ENCODE assay signal across 15 cellular contexts in the genomic region with DNA sequence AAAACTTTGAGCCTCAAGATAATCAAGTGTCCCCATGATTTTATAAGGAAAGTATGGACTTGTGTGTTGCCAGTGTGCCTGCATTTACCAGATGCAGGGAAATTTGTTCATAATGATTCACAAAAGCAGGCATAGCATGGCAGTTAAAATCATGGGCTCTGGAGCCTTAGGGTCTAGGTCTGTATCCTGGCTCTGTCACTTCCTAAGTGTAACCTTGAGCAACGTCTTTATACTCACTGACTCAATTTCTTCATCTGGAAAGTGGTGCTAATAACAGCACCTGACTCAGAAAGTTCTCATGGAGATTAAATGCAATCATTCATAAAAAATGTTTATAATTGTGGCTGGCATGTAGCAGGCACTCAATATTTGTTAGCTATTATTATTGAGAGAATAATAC.
DNase-seq lines count a peak whose midpoint lies in the region; ATAC-seq and TF ChIP-seq lines count a peak whose summit lies in the region.
"Had no signal": no experiment of that assay in that cellular context is flagged by ENCODE, and none has a peak within 500 bp of the region (broad histone marks: within the 10 kb centered on the region; RNA-seq: fewer than 3 reads in every experiment).

No MANE protein-coding gene starts in this region.

- no peak overlapping the region for H2AFZ ChIP-seq in osteoblast (ENCODE audit: low read length)

- H3K4me3 ChIP-seq in osteoblast (ENCODE audit: insufficient read depth, low read length): no peak overlapping the region
- H3K4me3 ChIP-seq: SJCRH30 had no signal

- peaks cover 6% of the 10 kb centered on the region for H3K79me2 ChIP-seq in osteoblast (ENCODE audit: insufficient read depth, low read length)

- peaks cover 9% of the 10 kb centered on the region for H3K4me1 ChIP-seq in osteoblast (ENCODE audit: insufficient read depth, low read length)

- peaks cover 83% of the 10 kb centered on the region for H3K36me3 ChIP-seq in osteoblast (ENCODE audit: insufficient read depth, low read length)
- H3K36me3 ChIP-seq: SJCRH30 had no signal

- H3K4me2 ChIP-seq in osteoblast (ENCODE audit: insufficient read depth, low read length): no peak overlapping the region

- H3K9me3 ChIP-seq in osteoblast (ENCODE audit: low read depth, low read length): no peaks in the 10 kb centered on the region
- H3K9me3 ChIP-seq: SJCRH30 had no signal

- intact Hi-C loops in posterior vena cava (cut with DNase I): no loop called here

- ATAC-seq in HG03571 (IDR thresholded peaks at IDR 0.05; ENCODE audit: unreplicated experiment): no peak

- TF ChIP-seq CTCF in osteoblast (IDR thresholded peaks at IDR 0.05; ENCODE audit: extremely low read depth, low read depth, low read length): no peak

- peaks cover 4% of the 10 kb centered on the region for H4K20me1 ChIP-seq in osteoblast (ENCODE audit: insufficient read depth, low read length)

- peak overlapping the region; percentile 64 for H3K27ac ChIP-seq in osteoblast (ENCODE audit: low read depth, low read length)
- H3K27ac ChIP-seq: SJCRH30 had no signal

- DNase-seq in EH (ENCODE audit: low read depth): peak; percentile 36
- DNase-seq in HS-5 (ENCODE audit: low read depth): peak; percentile 2
- peak; percentile 43 for DNase-seq in amniotic epithelial cell (ENCODE audit: low read depth)
- DNase-seq in osteoblast (ENCODE audit: insufficient read length, low spot score, missing footprints): no peak
- DNase-seq in islet precursor cell: no peak
- DNase-seq in posterior vena cava (ENCODE audit: low spot score): no peak
- DNase-seq: DMS79 treated with DMSO at 0.1 percent for 48 hours, GF-D8, NCI-H1105, NCI-H187, NCI-H446, NCI-H69, RPMI8226, SJCRH30 had no signal

- no peaks in the 10 kb centered on the region for H3K27me3 ChIP-seq in osteoblast (ENCODE audit: insufficient read depth, low read length)
- H3K27me3 ChIP-seq: SJCRH30 had no signal

Comparison
In these comparisons a context has a peak if more than half of its experiments do, and no peak if none do; other contexts are left out.
1. DNase-seq: peak in EH (single experiment), HS-5 (single experiment) and amniotic epithelial cell (single experiment); none in osteoblast (single experiment), islet precursor cell (single experiment) and posterior vena cava (single experiment).